ENCODE assay signal across 18 cellular contexts in genomic region chr15:74418575-74419338, GRCh38. TPM values are rescaled to one million over a fixed set of nuclear protein-coding genes. Genes with fewer than 3 reads are reported as not detected.
A peak's percentile ranks its signal among the peaks of the same experiment; 100 is the strongest.
DNase-seq lines count a peak whose midpoint lies in the region; ATAC-seq lines count a peak whose summit lies in the region.
"Had no signal": no experiment of that assay in that cellular context is flagged by ENCODE, and none has a peak within 500 bp of the region (broad histone marks: within the 10 kb centered on the region; RNA-seq: fewer than 3 reads in every experiment).

No MANE protein-coding gene starts in this region.

- H3K36me3 Mint-ChIP-seq in activated CD4-positive, alpha-beta T cell treated with anti-CD3 and anti-CD28 coated beads, Interleukin-2, amount 10 ng/mL, durations not matched to agents 24 days and 14 days (ENCODE audit: low read depth), result peaks cover 58% of the 10 kb centered on the region
- peaks cover 86% of the 10 kb centered on the region for H3K36me3 Mint-ChIP-seq in stimulated activated effector memory CD8-positive, alpha-beta T cell treated with anti-CD3 and anti-CD28 coated beads, Interleukin-12 subunit alpha, Interleukin-12 subunit beta, amount 100 ng/mL, for 72 hours

- peak overlapping the region; percentile 88 for H3K27ac ChIP-seq in epithelial cell of prostate
- H3K27ac ChIP-seq: gastrocnemius medialis, HL-60, VCaP had no signal

- no peaks in the 10 kb centered on the region for H3K9me3 Mint-ChIP-seq in activated CD4-positive, alpha-beta T cell treated with anti-CD3 and anti-CD28 coated beads, Interleukin-2, amount 10 ng/mL, durations not matched to agents 24 days and 14 days
- no peaks in the 10 kb centered on the region for H3K9me3 Mint-ChIP-seq in stimulated activated effector memory CD8-positive, alpha-beta T cell treated with anti-CD3 and anti-CD28 coated beads, Interleukin-12 subunit alpha, Interleukin-12 subunit beta, amount 100 ng/mL, for 72 hours
- H3K9me3 Mint-ChIP-seq: CD4-positive, alpha-beta memory T cell had no signal

- peak overlapping the region; percentile 59 for H3K27ac Mint-ChIP-seq in activated CD4-positive, alpha-beta T cell treated with anti-CD3 and anti-CD28 coated beads, Interleukin-2, amount 10 ng/mL, durations not matched to agents 24 days and 14 days
- H3K27ac Mint-ChIP-seq in stimulated activated effector memory CD8-positive, alpha-beta T cell treated with anti-CD3 and anti-CD28 coated beads, Interleukin-12 subunit alpha, Interleukin-12 subunit beta, amount 100 ng/mL, for 72 hours, result peak overlapping the region; percentile 44
- H3K27ac Mint-ChIP-seq: CD4-positive, alpha-beta memory T cell had no signal

- H3K4me3 Mint-ChIP-seq in activated CD4-positive, alpha-beta T cell treated with anti-CD3 and anti-CD28 coated beads, Interleukin-2, amount 10 ng/mL, durations not matched to agents 24 days and 14 days, result no peak overlapping the region
- H3K4me3 Mint-ChIP-seq in stimulated activated effector memory CD8-positive, alpha-beta T cell treated with anti-CD3 and anti-CD28 coated beads, Interleukin-12 subunit alpha, Interleukin-12 subunit beta, amount 100 ng/mL, for 72 hours, result no peak overlapping the region
- H3K4me3 Mint-ChIP-seq: CD4-positive, alpha-beta memory T cell had no signal

- intact Hi-C loops in activated CD4-positive, alpha-beta T cell treated with anti-CD3 and anti-CD28 coated beads, Interleukin-2, amount 10 ng/mL, durations not matched to agents 24 days and 14 days (cut with micrococcal nuclease), result no loop called here

- H3K27me3 Mint-ChIP-seq in activated CD4-positive, alpha-beta T cell treated with anti-CD3 and anti-CD28 coated beads, Interleukin-2, amount 10 ng/mL, durations not matched to agents 24 days and 14 days, result no peaks in the 10 kb centered on the region
- H3K27me3 Mint-ChIP-seq: CD4-positive, alpha-beta memory T cell had no signal

- peaks cover 43% of the 10 kb centered on the region for H3K4me1 Mint-ChIP-seq in activated CD4-positive, alpha-beta T cell treated with anti-CD3 and anti-CD28 coated beads, Interleukin-2, amount 10 ng/mL, durations not matched to agents 24 days and 14 days
- H3K4me1 Mint-ChIP-seq in stimulated activated effector memory CD8-positive, alpha-beta T cell treated with anti-CD3 and anti-CD28 coated beads, Interleukin-12 subunit alpha, Interleukin-12 subunit beta, amount 100 ng/mL, for 72 hours, result peaks cover 73% of the 10 kb centered on the region

- no peak for ATAC-seq in stimulated activated effector memory CD8-positive, alpha-beta T cell treated with anti-CD3 and anti-CD28 coated beads, Interleukin-12 subunit alpha, Interleukin-12 subunit beta, amount 100 ng/mL, for 72 hours
- no peak for ATAC-seq in HG03565 (IDR thresholded peaks at IDR 0.05; ENCODE audit: unreplicated experiment)
- ATAC-seq: gastrocnemius medialis, Panc1, SK-N-SH treated with all-trans-retinoic acid at 6 μM for 48 hours had no signal

- DNase-seq in activated CD4-positive, alpha-beta T cell treated with anti-CD3 and anti-CD28 coated beads, Interleukin-2, amount 10 ng/mL, durations not matched to agents 24 days and 14 days, result no peak
- DNase-seq in activated CD4-positive, alpha-beta T cell treated with anti-CD3 and anti-CD28 coated beads, Interleukin-2, amount 50 U/mL, for 48 hours, result no peak
- DNase-seq in SW480 (ENCODE audit: low spot score) (peak; percentile 29), epithelial cell of prostate (ENCODE audit: low read depth, low spot score) (no peak), epidermal melanocyte (ENCODE audit: insufficient read length, low spot score) (no peak), occipital lobe (lab: John Stamatoyannopoulos, UW) (no peak)
- no peak for DNase-seq in stimulated activated effector memory CD8-positive, alpha-beta T cell treated with anti-CD3 and anti-CD28 coated beads, Interleukin-12 subunit alpha, Interleukin-12 subunit beta, amount 100 ng/mL, for 72 hours (ENCODE audit: low spot score in 2 of 2)
- DNase-seq: CD4-positive, alpha-beta memory T cell; EL; gastrocnemius medialis; NCI-H1694; NCI-H510A had no signal

RNA-seq across cellular contexts. Expression of gene SEMA7A, which starts 15.0 kb away (rescaled TPM):
- total RNA-seq in activated CD4-positive, alpha-beta T cell treated with anti-CD3 and anti-CD28 coated beads, Interleukin-2, amount 10 ng/mL, durations not matched to agents 24 days and 14 days, result 88.0 and 89.6 TPM in 2 replicates
- total RNA-seq in occipital lobe, result 51.5 TPM

RNA-seq across cellular contexts. Expression of gene UBL7, which starts 42.2 kb away (rescaled TPM):
- total RNA-seq in activated CD4-positive, alpha-beta T cell treated with anti-CD3 and anti-CD28 coated beads, Interleukin-2, amount 10 ng/mL, durations not matched to agents 24 days and 14 days, result 53.5 and 62.1 TPM in 2 replicates
- total RNA-seq in occipital lobe, result 31.2 TPM

RNA-seq across cellular contexts. Expression of gene CYP11A1, which starts 51.3 kb away (rescaled TPM):
- total RNA-seq in activated CD4-positive, alpha-beta T cell treated with anti-CD3 and anti-CD28 coated beads, Interleukin-2, amount 10 ng/mL, durations not matched to agents 24 days and 14 days, result not detected in 2 replicates
- total RNA-seq in occipital lobe, result not detected
- total RNA-seq: CD4-positive, alpha-beta memory T cell; endothelial cell of umbilical vein had no signal
